In the genomic region with DNA sequence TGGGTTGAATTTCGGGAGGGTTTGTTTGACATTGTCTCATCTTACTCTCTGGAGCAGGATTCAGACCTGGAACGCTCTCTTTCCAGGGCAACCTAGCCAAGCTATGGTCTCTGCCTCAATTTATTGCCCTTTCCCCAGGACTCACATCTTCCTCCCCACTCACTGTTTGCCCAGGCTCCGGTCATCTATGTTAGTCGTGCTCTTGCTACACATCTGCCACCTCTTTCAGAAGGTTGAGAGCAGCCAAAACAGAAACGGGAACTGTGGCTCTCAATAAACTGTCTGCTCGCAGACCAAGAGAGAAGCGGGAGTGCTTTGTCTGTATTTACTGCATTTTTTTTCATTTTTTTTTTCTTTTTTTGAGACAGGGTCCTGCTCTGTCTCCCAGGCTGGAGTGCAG, we compare ENCODE assay signal across 1 cellular context.
TF ChIP-seq lines count a peak whose summit lies in the region.

No MANE protein-coding gene starts in this region.

TF ChIP-seq in WTC11, 78 proteins besides CTCF, POLR2A, EP300 and RAD21 (continued from another document):
- TF ChIP-seq CBFB (CRISPR knock-in tag; IDR thresholded peaks at IDR 0.05; ENCODE audit: low read depth), result no peak
